37 cellular contexts compared by ENCODE assay signal in genomic region chr21:31607791-31608190, GRCh38. TPM values are rescaled to one million over a fixed set of nuclear protein-coding genes. Genes with fewer than 3 reads are reported as not detected.
DNase-seq lines count a peak whose midpoint lies in the region; ATAC-seq, FAIRE-seq and TF ChIP-seq lines count a peak whose summit lies in the region.
"Had no signal": no experiment of that assay in that cellular context is flagged by ENCODE, and none has a peak within 500 bp of the region (broad histone marks: within the 10 kb centered on the region; RNA-seq: fewer than 3 reads in every experiment).

No MANE protein-coding gene starts in this region.

- H3K27me3 Mint-ChIP-seq in activated T-cell treated with anti-CD3 and anti-CD28 coated beads, Interleukin-2, amount 50 U/mL, for 72 hours (ENCODE audit: low read depth) = peaks cover 16% of the 10 kb centered on the region

- H3K4me3 ChIP-seq in HepG2 (replicated peaks in 1 of 3; ENCODE audit: insufficient read depth in 1 of 3, low read depth in 2 of 3, low read length in 3 of 3) (no peak overlapping the region), right lobe of liver (no peak overlapping the region), HEK293 (ENCODE audit: low read depth, low read length) (no peak overlapping the region), K562 (no peak overlapping the region)
- H3K4me3 ChIP-seq: A549; BLaER1; BLaER1 treated with 17β-estradiol and CSF1 and Interleukin-3, amounts not matched to agents 10 nM and 100 nM had no signal

- H3K27ac Mint-ChIP-seq in activated T-cell treated with anti-CD3 and anti-CD28 coated beads, Interleukin-2, amount 50 U/mL, for 72 hours = peak overlapping the region; percentile 65
- H3K27ac Mint-ChIP-seq: B cell; CD4-positive, alpha-beta memory T cell; CD4-positive, alpha-beta T cell; CD4-positive, CD25-positive, alpha-beta regulatory T cell; CD8-positive, alpha-beta memory T cell; CD8-positive, alpha-beta T cell had no signal

- H3K36me3 ChIP-seq in HepG2 (replicated peaks in 1 of 2; ENCODE audit: control insufficient read depth in 1 of 2, insufficient read depth in 2 of 2, low read length in 2 of 2) (no peaks in the 10 kb centered on the region), right lobe of liver (no peaks in the 10 kb centered on the region), HEK293 (ENCODE audit: control insufficient read depth in 2 of 2, insufficient read depth in 1 of 2, low read length in 2 of 2) (no peaks in the 10 kb centered on the region), K562 (ENCODE audit: control insufficient read depth, insufficient read depth, low read length) (no peaks in the 10 kb centered on the region)
- H3K36me3 ChIP-seq: BE2C, BLaER1 had no signal

- H3K9me3 Mint-ChIP-seq in activated T-cell treated with anti-CD3 and anti-CD28 coated beads, Interleukin-2, amount 50 U/mL, for 72 hours = peaks cover 5 to 7% of the 10 kb centered on the region in 2 donors
- H3K9me3 Mint-ChIP-seq: CD4-positive, alpha-beta T cell had no signal

- no peaks in the 10 kb centered on the region for H3K79me2 ChIP-seq in HepG2 (ENCODE audit: insufficient read depth, low read length)
- no peaks in the 10 kb centered on the region for H3K79me2 ChIP-seq in K562 (ENCODE audit: control insufficient read depth, insufficient read depth, low read length)

- no peak for ATAC-seq in activated T-cell treated with anti-CD3 and anti-CD28 coated beads, Interleukin-2, amount 50 U/mL, for 72 hours (replicated peaks in 1 of 2)
- no peak for ATAC-seq in HepG2
- no peak for ATAC-seq in right lobe of liver
- no peak for ATAC-seq in K562
- ATAC-seq: A549; CD8-positive, alpha-beta T cell had no signal

- CTCF ChIA-PET in HepG2 (lab: Yijun Ruan, JAX; ENCODE audit: low intra/inter-chr PET ratio, low total read pairs) (no interaction called here), HEK293 (lab: Yijun Ruan, JAX) (interaction anchor here (0.7 to 1.0 kb wide), 4 partner anchors 27 to 409 kb away, joined by 3 to 4 read pairs (median 4); no protein-coding TSS in a partner anchor), K562 (lab: Yijun Ruan, JAX; ENCODE audit: low intra/inter-chr PET ratio) (no interaction called here)

- H3K4me1 ChIP-seq in HepG2 (ENCODE audit: insufficient read depth, low read length) (no peaks in the 10 kb centered on the region), right lobe of liver (no peaks in the 10 kb centered on the region), HEK293 (ENCODE audit: control insufficient read depth, insufficient read depth, low read length) (no peaks in the 10 kb centered on the region), K562 (replicated peaks in 1 of 2; ENCODE audit: control insufficient read depth in 2 of 2, insufficient read depth in 2 of 2, low read length in 2 of 2) (no peaks in the 10 kb centered on the region)
- H3K4me1 ChIP-seq: A549, BE2C, Caco-2 had no signal

- TF ChIP-seq POLR2A in HepG2 (IDR thresholded peaks at IDR 0.05; ENCODE audit: insufficient read depth in 1 of 2, low read depth in 2 of 2, low read length in 2 of 2) = no peak
- TF ChIP-seq POLR2A in right lobe of liver (IDR thresholded peaks at IDR 0.05) = no peak
- TF ChIP-seq POLR2A in K562 (conservative IDR thresholded peaks at IDR 0.05) = no peak

- H3K27me3 ChIP-seq in HepG2 (ENCODE audit: control insufficient read depth in 1 of 2, insufficient read depth in 2 of 2, low read length in 2 of 2) (peaks cover 0 to 2% of the 10 kb centered on the region in 2 experiments; a peak in 1 of 5 replicates), right lobe of liver (no peaks in the 10 kb centered on the region), K562 (ENCODE audit: control insufficient read depth in 2 of 2, insufficient read depth in 2 of 2, low read length in 2 of 2) (peaks cover 2 to 29% of the 10 kb centered on the region in 2 experiments; a peak in 3 of 5 replicates)
- H3K27me3 ChIP-seq: BE2C; BLaER1; BLaER1 treated with 17β-estradiol and CSF1 and Interleukin-3, amounts not matched to agents 10 nM and 100 nM had no signal

- H3K4me1 Mint-ChIP-seq in activated T-cell treated with anti-CD3 and anti-CD28 coated beads, Interleukin-2, amount 50 U/mL, for 72 hours (ENCODE audit: low read depth) = peaks cover 10% of the 10 kb centered on the region

- FAIRE-seq in HepG2 (lab: Jason Lieb, UNC) (no peak), K562 (lab: Jason Lieb, UNC) (no peak)
- FAIRE-seq: A204.1, A549, D721Med had no signal

- TF ChIP-seq CTCF in HepG2 (CRISPR knock-in tag; IDR thresholded peaks at IDR 0.05) = no peak
- no peak for TF ChIP-seq CTCF in right lobe of liver (IDR thresholded peaks at IDR 0.05)
- TF ChIP-seq CTCF in HEK293 (tag by site-specific recombination; IDR thresholded peaks at IDR 0.05) = no peak
- TF ChIP-seq CTCF in K562 (IDR thresholded peaks at IDR 0.05 in 2 of 3, conservative IDR thresholded peaks at IDR 0.05 in 1 of 3; ENCODE audit: insufficient read depth in 2 of 3, low read depth in 1 of 3, low read length in 3 of 3) = no peak

- no peaks in the 10 kb centered on the region for H4K20me1 ChIP-seq in HepG2 (ENCODE audit: insufficient read depth, low read length)
- no peaks in the 10 kb centered on the region for H4K20me1 ChIP-seq in K562 (replicated peaks; ENCODE audit: control insufficient read depth, insufficient read depth, low read length)
- H4K20me1 ChIP-seq: BLaER1; BLaER1 treated with 17β-estradiol and CSF1 and Interleukin-3, amounts not matched to agents 10 nM and 100 nM had no signal

- H3K27ac ChIP-seq in HepG2 (ENCODE audit: extremely low read length, insufficient read depth, low read length) (no peak overlapping the region), right lobe of liver (no peak overlapping the region), HEK293 (ENCODE audit: extremely low read depth, low read depth, low read length) (no peak overlapping the region), K562 (ENCODE audit: extremely low read depth, low read depth, low read length) (no peak overlapping the region)
- H3K27ac ChIP-seq: 22Rv1; A549; BLaER1; BLaER1 treated with 17β-estradiol and CSF1 and Interleukin-3, amounts not matched to agents 10 nM and 100 nM; C4-2B had no signal

- TF ChIP-seq EP300 in HepG2 (IDR thresholded peaks at IDR 0.05; ENCODE audit: low read depth in 2 of 2, low read length in 2 of 2) (no peak), HepG2 (CRISPR knock-in tag; IDR thresholded peaks at IDR 0.05; ENCODE audit: borderline replicate concordance) (no peak), K562 (IDR thresholded peaks at IDR 0.05; ENCODE audit: low read length) (no peak)

- peaks cover 9 to 12% of the 10 kb centered on the region in 2 donors for H3K36me3 Mint-ChIP-seq in activated T-cell treated with anti-CD3 and anti-CD28 coated beads, Interleukin-2, amount 50 U/mL, for 72 hours (ENCODE audit: insufficient read depth in 2 of 2)
- H3K36me3 Mint-ChIP-seq: CD8-positive, alpha-beta T cell had no signal

- POLR2A ChIA-PET in HepG2 (lab: Yijun Ruan, JAX) (no interaction called here), HEK293 (lab: Yijun Ruan, JAX) (no interaction called here), K562 (lab: Yijun Ruan, JAX) (interaction anchor here (1.0 kb wide), 1 partner anchor 12 kb away, joined by 4 read pairs; no protein-coding TSS in a partner anchor)

- BruUV-seq in HepG2 (replicated peaks; lab: Mats Ljungman, UMichigan) = no TSS peak
- no TSS peak for BruUV-seq in K562 (replicated peaks; lab: Mats Ljungman, UMichigan)

- H3K4me3 Mint-ChIP-seq in activated T-cell treated with anti-CD3 and anti-CD28 coated beads, Interleukin-2, amount 50 U/mL, for 72 hours = no peak overlapping the region
- H3K4me3 Mint-ChIP-seq: B cell; CD14-positive monocyte; CD4-positive, alpha-beta memory T cell; CD4-positive, alpha-beta T cell; CD4-positive, CD25-positive, alpha-beta regulatory T cell; CD8-positive, alpha-beta memory T cell; CD8-positive, alpha-beta T cell had no signal

- in situ Hi-C loops in HepG2 (cut with HindIII; ENCODE audit: extremely low pct_ligation_motif_present, low pct_unique_long_range_greater_than_20kb) = loop anchor here (10.0 kb wide), 1 partner anchor 513 kb away; no protein-coding TSS in a partner anchor
- in situ Hi-C loops in K562 (cut with MboI) = no loop called here

- TF ChIP-seq RAD21 in HepG2 (CRISPR knock-in tag; IDR thresholded peaks at IDR 0.05) (no peak), K562 (CRISPR knock-in tag; conservative IDR thresholded peaks at IDR 0.05 in 1 of 2, IDR thresholded peaks at IDR 0.05 in 1 of 2) (no peak)

- no peaks in the 10 kb centered on the region for H3K9me3 ChIP-seq in HepG2 (ENCODE audit: low read length)
- no peaks in the 10 kb centered on the region for H3K9me3 ChIP-seq in right lobe of liver
- H3K9me3 ChIP-seq in HEK293 (ENCODE audit: control insufficient read depth, insufficient read depth, low read depth, low read length) = no peaks in the 10 kb centered on the region
- H3K9me3 ChIP-seq in K562 (replicated peaks; ENCODE audit: control insufficient read depth, insufficient read depth, low read depth, low read length) = no peaks in the 10 kb centered on the region
- H3K9me3 ChIP-seq: A549, Caco-2 had no signal

- 41% methylated on average over 4 of the region's 4 CpGs for WGBS in HepG2 (ENCODE audit: low lambda C conversion rate)
- WGBS in right lobe of liver (ENCODE audit: insufficient coverage, low coverage, low lambda C conversion rate, missing lambda C conversion rate) = 93% methylated on average over 4 of the region's 4 CpGs
- 0% methylated on average over 4 of the region's 4 CpGs for WGBS in K562 (ENCODE audit: insufficient coverage, low coverage, missing lambda C conversion rate)

- no peak for DNase-seq in activated T-cell treated with anti-CD3 and anti-CD28 coated beads, Interleukin-2, amount 50 U/mL, for 72 hours
- DNase-seq in activated T-cell treated with anti-CD3 and anti-CD28 coated beads for 4 hours (no peak), HepG2 (ENCODE audit: low spot score) (no peak), right lobe of liver (no peak), K562 (ENCODE audit: extremely low read depth in 1 of 4, low spot score in 3 of 4) (no peak), kidney glomerular epithelial cell (lab: John Stamatoyannopoulos, UW) (no peak), iPS-NIHi11 (ENCODE audit: low spot score) (no peak)
- DNase-seq: 8988T; ACHN; AML-193; BE2C; C1 segment of cervical spinal cord; Caco-2; Calu3; CD4-positive, alpha-beta memory T cell; CD4-positive, alpha-beta T cell; CD4-positive, CD25-positive, alpha-beta regulatory T cell; CD8-positive, alpha-beta memory T cell; CD8-positive, alpha-beta T cell; COR-L47; DMS 273 treated with DMSO at 0.1 percent for 48 hours; DMS153; DMS53; DMS79; DMS79 treated with DMSO at 0.1 percent for 48 hours; DND-41; EL had no signal

- intact Hi-C loops in HepG2 (cut with micrococcal nuclease; ENCODE audit: unreplicated experiment) (no loop called here), right lobe of liver (cut with DNase I) (no loop called here), K562 (cut with micrococcal nuclease) (loop anchor here (10.0 kb wide), 1 partner anchor 773 kb away; no protein-coding TSS in a partner anchor)

- H3K4me2 ChIP-seq in HepG2 (ENCODE audit: low read depth, low read length) (no peak overlapping the region), K562 (ENCODE audit: insufficient read depth, low read length) (no peak overlapping the region)
- H3K4me2 ChIP-seq: A549; BLaER1; BLaER1 treated with 17β-estradiol and CSF1 and Interleukin-3, amounts not matched to agents 10 nM and 100 nM had no signal

- H3K9me1 ChIP-seq in K562 (ENCODE audit: control insufficient read depth, insufficient read depth, low read length) = no peaks in the 10 kb centered on the region

- no peak overlapping the region for H2AFZ ChIP-seq in HepG2 (ENCODE audit: low read length)
- H2AFZ ChIP-seq in K562 (ENCODE audit: low read depth, low read length) = no peak overlapping the region

- no peak overlapping the region for H3K9ac ChIP-seq in HepG2 (ENCODE audit: insufficient read depth, low read depth, low read length)
- H3K9ac ChIP-seq in K562 (ENCODE audit: insufficient read depth in 1 of 2, low read depth in 2 of 2, low read length in 2 of 2) = no peak overlapping the region
- H3K9ac ChIP-seq: BLaER1; BLaER1 treated with 17β-estradiol and CSF1 and Interleukin-3, amounts not matched to agents 10 nM and 100 nM had no signal

RNA-seq across cellular contexts. Expression of gene SOD1, which starts 51.7 kb away (rescaled TPM):
- total RNA-seq in activated T-cell treated with anti-CD3 and anti-CD28 coated beads, Interleukin-2, amount 50 U/mL, for 72 hours = 100 to 1,000 TPM; 106 to 114 TPM
- 537 and 796 TPM in 2 replicates for total RNA-seq in HepG2 (2016; rRNA removed; fragmentation: Illumina TruSeq; extraction: Trizol)
- total RNA-seq in HepG2 (2016; cell fraction: cytosol; rRNA removed; fragmentation: Illumina TruSeq; extraction: Trizol; ENCODE audit: low read depth) = 111 and 115 TPM in 2 replicates
- 560 and 812 TPM in 2 replicates for total RNA-seq in HepG2 (2016; cell fraction: insoluble cytoplasmic fraction; rRNA removed; fragmentation: Illumina TruSeq; extraction: Trizol)
- total RNA-seq in HepG2 (2016; cell fraction: membrane; rRNA removed; fragmentation: Illumina TruSeq; extraction: Trizol) = 188 and 193 TPM in 2 replicates
- total RNA-seq in HepG2 (2016; cell fraction: nucleus; rRNA removed; fragmentation: Illumina TruSeq; extraction: Trizol) = 192 and 198 TPM in 2 replicates
- polyA plus RNA-seq in HepG2 (2011; rRNA removed) = 220 and 317 TPM in 2 replicates
- polyA plus RNA-seq in HepG2 (2011; cell fraction: cytosol; rRNA removed) = 351 and 366 TPM in 2 replicates
- 86.6 and 92.5 TPM in 2 replicates for polyA plus RNA-seq in HepG2 (2011; cell fraction: nucleus; rRNA removed)
- 298 and 405 TPM in 2 replicates for polyA plus RNA-seq in HepG2 (2012)
- 103 and 124 TPM in 2 replicates for polyA plus RNA-seq in HepG2 (2016; cell fraction: cytosol; fragmentation: Illumina TruSeq; extraction: Trizol; ENCODE audit: low read depth)
- 763 and 855 TPM in 2 replicates for polyA plus RNA-seq in HepG2 (2016; cell fraction: insoluble cytoplasmic fraction; fragmentation: Illumina TruSeq; extraction: Trizol; ENCODE audit: low read depth)
- polyA plus RNA-seq in HepG2 (2016; cell fraction: membrane; fragmentation: Illumina TruSeq; extraction: Trizol; ENCODE audit: low read depth) = 153 and 169 TPM in 2 replicates
- polyA plus RNA-seq in HepG2 (2016; cell fraction: nucleus; fragmentation: Illumina TruSeq; extraction: Trizol; ENCODE audit: insufficient read depth, low read depth) = 306 and 314 TPM in 2 replicates
- polyA minus RNA-seq in HepG2 (2011; rRNA and poly(A)+ RNA removed; ENCODE audit: low replicate concordance) = 81.8 and 102 TPM in 2 replicates
- polyA minus RNA-seq in HepG2 (2011; cell fraction: cytosol; rRNA and poly(A)+ RNA removed) = 290 and 341 TPM in 2 replicates
- 57.2 and 63.5 TPM in 2 replicates for polyA minus RNA-seq in HepG2 (2011; cell fraction: nucleus; rRNA and poly(A)+ RNA removed)
- 1,000 to 10,000 TPM in 1 of 6 experiments, 100 to 1,000 TPM in 5; 398 to 1,176 (median 518) TPM for total RNA-seq in right lobe of liver
- 34.1 and 47.2 TPM in 2 replicates for total RNA-seq in K562 (2011; cell fraction: chromatin; rRNA removed; ENCODE audit: low replicate concordance)
- total RNA-seq in K562 (2011; cell fraction: nucleolus; rRNA removed) = 65.2 and 66.5 TPM in 2 replicates
- 81.2 and 82.4 TPM in 2 replicates for total RNA-seq in K562 (2011; cell fraction: nucleoplasm; rRNA removed)
- total RNA-seq in K562 (2014; rRNA removed) = 419 and 452 TPM in 2 replicates
- 633 and 657 TPM in 2 replicates for total RNA-seq in K562 (2014; rRNA removed; fragmentation: Illumina TruSeq; extraction: Trizol)
- 603 and 618 TPM in 2 replicates for total RNA-seq in K562 (2015; rRNA removed; fragmentation: Illumina TruSeq; extraction: Trizol)
- total RNA-seq in K562 (2021) = 502 and 508 TPM in 2 replicates
- polyA plus RNA-seq in K562 (2011; rRNA removed) = 514 and 783 TPM in 2 replicates
- 344 and 485 TPM in 2 replicates for polyA plus RNA-seq in K562 (2011; cell fraction: cytosol; rRNA removed)
- 104 and 172 TPM in 2 replicates for polyA plus RNA-seq in K562 (2011; cell fraction: nucleus; rRNA removed)
- 288 and 652 TPM in 2 replicates for polyA plus RNA-seq in K562 (2012)
- 577 and 611 TPM in 2 replicates for polyA plus RNA-seq in K562 (2014; fragmentation: Illumina TruSeq; extraction: Trizol)
- 1,000 to 10,000 TPM; 1,386 to 1,409 TPM for polyA plus RNA-seq in K562 (2014; fragmentation: Nextera tagmentation; extraction: Ambion mirVana)
- 613 and 642 TPM in 2 replicates for polyA plus RNA-seq in K562 (2014; rRNA removed)
- polyA minus RNA-seq in K562 (2011; rRNA and poly(A)+ RNA removed) = 483 and 698 TPM in 2 replicates
- 436 and 452 TPM in 2 replicates for polyA minus RNA-seq in K562 (2011; cell fraction: cytosol; rRNA and poly(A)+ RNA removed)
- 37.4 and 67.0 TPM in 2 replicates for polyA minus RNA-seq in K562 (2011; cell fraction: nucleus; rRNA and poly(A)+ RNA removed)
